11 cellular contexts compared by ENCODE assay signal in genomic region chr2:156405586-156405985, GRCh38. TPM values are rescaled to one million over a fixed set of nuclear protein-coding genes. Genes with fewer than 3 reads are reported as not detected.
DNase-seq lines count a peak whose midpoint lies in the region; ATAC-seq and TF ChIP-seq lines count a peak whose summit lies in the region.
"Had no signal": no experiment of that assay in that cellular context is flagged by ENCODE, and none has a peak within 500 bp of the region (broad histone marks: within the 10 kb centered on the region; RNA-seq: fewer than 3 reads in every experiment).

No MANE protein-coding gene starts in this region.

- TF ChIP-seq RAD21 in HCT116 (IDR thresholded peaks at IDR 0.05; ENCODE audit: low read depth), result no peak

- no peaks in the 10 kb centered on the region for H4K20me1 ChIP-seq in HCT116 (ENCODE audit: insufficient read depth)

- no peak overlapping the region for H3K27ac Mint-ChIP-seq in activated T-helper 2 cell treated with anti-CD3 and anti-CD28 coated beads, Interferon-gamma antibody, Interleukin-2, Interleukin-4, amounts not matched to agents 10 μg/mL and 5 μg/mL and 100 μg/mL, durations not matched to agents 14 hours and 24 hours and 36 hours
- no peak overlapping the region for H3K27ac Mint-ChIP-seq in activated T-helper 1 cell treated with anti-CD3 and anti-CD28 coated beads, Interleukin-12 subunit alpha, Interleukin-12 subunit beta, Interleukin-2, Interleukin-4 antibody, amounts not matched to agents 30 ng/mL and 10 ng/mL and 1 ng/mL, durations not matched to agents 14 hours and 24 hours and 36 hours

- TF ChIP-seq POLR2A in HCT116 (IDR thresholded peaks at IDR 0.05; ENCODE audit: borderline replicate concordance, extremely low read depth, insufficient read depth, insufficient read length), result no peak

- no peaks in the 10 kb centered on the region for H3K9me3 Mint-ChIP-seq in activated T-helper 2 cell treated with anti-CD3 and anti-CD28 coated beads, Interferon-gamma antibody, Interleukin-2, Interleukin-4, amounts not matched to agents 10 μg/mL and 5 μg/mL and 100 μg/mL, durations not matched to agents 14 hours and 24 hours and 36 hours
- H3K9me3 Mint-ChIP-seq in activated T-helper 1 cell treated with anti-CD3 and anti-CD28 coated beads, Interleukin-12 subunit alpha, Interleukin-12 subunit beta, Interleukin-2, Interleukin-4 antibody, amounts not matched to agents 30 ng/mL and 10 ng/mL and 1 ng/mL, durations not matched to agents 14 hours and 24 hours and 36 hours, result no peaks in the 10 kb centered on the region

- BruUV-seq in HCT116 (replicated peaks; lab: Mats Ljungman, UMichigan), result no TSS peak

- H3K9me2 ChIP-seq in HCT116 (ENCODE audit: insufficient read depth), result no peaks in the 10 kb centered on the region

- H3K27me3 Mint-ChIP-seq in activated T-helper 2 cell treated with anti-CD3 and anti-CD28 coated beads, Interferon-gamma antibody, Interleukin-2, Interleukin-4, amounts not matched to agents 10 μg/mL and 5 μg/mL and 100 μg/mL, durations not matched to agents 14 hours and 24 hours and 36 hours (ENCODE audit: low read depth), result peaks cover 14% of the 10 kb centered on the region
- H3K27me3 Mint-ChIP-seq in activated T-helper 1 cell treated with anti-CD3 and anti-CD28 coated beads, Interleukin-12 subunit alpha, Interleukin-12 subunit beta, Interleukin-2, Interleukin-4 antibody, amounts not matched to agents 30 ng/mL and 10 ng/mL and 1 ng/mL, durations not matched to agents 14 hours and 24 hours and 36 hours (ENCODE audit: insufficient read depth), result peaks cover 11% of the 10 kb centered on the region
- H3K27me3 Mint-ChIP-seq: IgD-negative memory B cell had no signal

- H3K4me2 ChIP-seq in HCT116 (ENCODE audit: low read length), result no peak overlapping the region

- H3K4me3 ChIP-seq in HCT116 (replicated peaks in 1 of 2; ENCODE audit: low read depth in 1 of 2, low read length in 2 of 2), result no peak overlapping the region

- H3K36me3 ChIP-seq in HCT116 (ENCODE audit: control insufficient read depth in 1 of 2, insufficient read depth in 2 of 2, low read length in 2 of 2), result no peaks in the 10 kb centered on the region

- TF ChIP-seq CTCF in HCT116 (IDR thresholded peaks at IDR 0.05 in 2 of 3, conservative IDR thresholded peaks at IDR 0.05 in 1 of 3; ENCODE audit: borderline replicate concordance in 1 of 3, insufficient read depth in 1 of 3, low read depth in 2 of 3, low read length in 2 of 3) (no peak), foreskin keratinocyte (conservative IDR thresholded peaks at IDR 0.05) (no peak)

- H3K4me1 Mint-ChIP-seq in activated T-helper 2 cell treated with anti-CD3 and anti-CD28 coated beads, Interferon-gamma antibody, Interleukin-2, Interleukin-4, amounts not matched to agents 10 μg/mL and 5 μg/mL and 100 μg/mL, durations not matched to agents 14 hours and 24 hours and 36 hours (ENCODE audit: low read depth), result peaks cover 10% of the 10 kb centered on the region
- H3K4me1 Mint-ChIP-seq in activated T-helper 1 cell treated with anti-CD3 and anti-CD28 coated beads, Interleukin-12 subunit alpha, Interleukin-12 subunit beta, Interleukin-2, Interleukin-4 antibody, amounts not matched to agents 30 ng/mL and 10 ng/mL and 1 ng/mL, durations not matched to agents 14 hours and 24 hours and 36 hours (ENCODE audit: low read depth), result peaks cover 5% of the 10 kb centered on the region

- DNase-seq in HCT116 (ENCODE audit: low read depth, low spot score) (no peak), SIG-M5 (lab: John Stamatoyannopoulos, UW) (peak; percentile 78), foreskin keratinocyte (peak; percentile 14 to 25), sciatic nerve (ENCODE audit: low spot score) (no peak)
- DNase-seq in activated T-helper 2 cell treated with anti-CD3 and anti-CD28 coated beads, Interferon-gamma antibody, Interleukin-2, Interleukin-4, amounts not matched to agents 10 μg/mL and 5 μg/mL and 100 μg/mL, durations not matched to agents 14 hours and 24 hours and 36 hours (ENCODE audit: low spot score), result no peak
- DNase-seq in activated T-helper 1 cell treated with anti-CD3 and anti-CD28 coated beads, Interleukin-12 subunit alpha, Interleukin-12 subunit beta, Interleukin-2, Interleukin-4 antibody, amounts not matched to agents 30 ng/mL and 10 ng/mL and 1 ng/mL, durations not matched to agents 14 hours and 24 hours and 36 hours (ENCODE audit: low spot score), result no peak
- DNase-seq: cerebellar nuclear complex, occipital lobe had no signal

- intact Hi-C loops in HCT116 (cut with micrococcal nuclease) (no loop called here), sciatic nerve (cut with DNase I) (no loop called here)
- intact Hi-C loops in activated T-helper 2 cell treated with anti-CD3 and anti-CD28 coated beads, Interferon-gamma antibody, Interleukin-2, Interleukin-4, amounts not matched to agents 10 μg/mL and 5 μg/mL and 100 μg/mL, durations not matched to agents 14 hours and 24 hours and 36 hours (cut with micrococcal nuclease), result loop anchor here (10.0 kb wide), 1 partner anchor 1031 kb away; no protein-coding TSS in a partner anchor
- intact Hi-C loops in activated T-helper 1 cell treated with anti-CD3 and anti-CD28 coated beads, Interleukin-12 subunit alpha, Interleukin-12 subunit beta, Interleukin-2, Interleukin-4 antibody, amounts not matched to agents 30 ng/mL and 10 ng/mL and 1 ng/mL, durations not matched to agents 14 hours and 24 hours and 36 hours (cut with micrococcal nuclease), result loop anchor here (10.0 kb wide), 1 partner anchor 1039 kb away; the partner anchor contains the start of gene CYTIP

- POLR2A ChIA-PET in HCT116 (lab: Charles Lee), result no interaction called here

- no peaks in the 10 kb centered on the region for H3K27me3 ChIP-seq in HCT116 (ENCODE audit: insufficient read depth, low read length)
- no peaks in the 10 kb centered on the region for H3K27me3 ChIP-seq in foreskin keratinocyte

- peak overlapping the region; percentile 45 for H2AFZ ChIP-seq in HCT116 (ENCODE audit: low read depth, low read length, poor library complexity, severe bottlenecking)

- CTCF ChIA-PET in HCT116 (lab: Charles Lee), result no interaction called here

- no peaks in the 10 kb centered on the region for H3K9me3 ChIP-seq in HCT116 (ENCODE audit: control insufficient read depth in 1 of 2, insufficient read depth in 1 of 2, low read depth in 1 of 2, low read length in 2 of 2)

- H3K27ac ChIP-seq in HCT116 (ENCODE audit: low read depth, low read length) (no peak overlapping the region), foreskin keratinocyte (no peak overlapping the region)

- peaks cover 0 to 12% of the 10 kb centered on the region in 2 experiments; a peak in 2 of 4 replicates for H3K4me1 ChIP-seq in HCT116 (ENCODE audit: control insufficient read depth in 1 of 2, insufficient read depth in 2 of 2, low read length in 2 of 2)
- H3K4me1 ChIP-seq in foreskin keratinocyte, result no peaks in the 10 kb centered on the region

- H3K4me3 Mint-ChIP-seq in activated T-helper 2 cell treated with anti-CD3 and anti-CD28 coated beads, Interferon-gamma antibody, Interleukin-2, Interleukin-4, amounts not matched to agents 10 μg/mL and 5 μg/mL and 100 μg/mL, durations not matched to agents 14 hours and 24 hours and 36 hours (ENCODE audit: low read depth), result no peak overlapping the region
- H3K4me3 Mint-ChIP-seq in activated T-helper 1 cell treated with anti-CD3 and anti-CD28 coated beads, Interleukin-12 subunit alpha, Interleukin-12 subunit beta, Interleukin-2, Interleukin-4 antibody, amounts not matched to agents 30 ng/mL and 10 ng/mL and 1 ng/mL, durations not matched to agents 14 hours and 24 hours and 36 hours, result no peak overlapping the region

- no peaks in the 10 kb centered on the region for H3K79me2 ChIP-seq in HCT116 (ENCODE audit: insufficient read depth, low read length)

- no peak overlapping the region for H3K9ac ChIP-seq in HCT116 (ENCODE audit: low read length)

- H3K36me3 Mint-ChIP-seq in activated T-helper 2 cell treated with anti-CD3 and anti-CD28 coated beads, Interferon-gamma antibody, Interleukin-2, Interleukin-4, amounts not matched to agents 10 μg/mL and 5 μg/mL and 100 μg/mL, durations not matched to agents 14 hours and 24 hours and 36 hours (ENCODE audit: low read depth), result no peaks in the 10 kb centered on the region
- no peaks in the 10 kb centered on the region for H3K36me3 Mint-ChIP-seq in activated T-helper 1 cell treated with anti-CD3 and anti-CD28 coated beads, Interleukin-12 subunit alpha, Interleukin-12 subunit beta, Interleukin-2, Interleukin-4 antibody, amounts not matched to agents 30 ng/mL and 10 ng/mL and 1 ng/mL, durations not matched to agents 14 hours and 24 hours and 36 hours (ENCODE audit: low read depth)
- H3K36me3 Mint-ChIP-seq: IgD-negative memory B cell had no signal

- ATAC-seq in HCT116 (no peak), foreskin keratinocyte (peak; percentile 5), sciatic nerve (peak; percentile 11), HG02759 (IDR thresholded peaks at IDR 0.05; ENCODE audit: unreplicated experiment) (no peak), GM21717 (IDR thresholded peaks at IDR 0.05; ENCODE audit: unreplicated experiment) (no peak)

- RAD21 ChIA-PET in HCT116 (lab: Charles Lee; ENCODE audit: low non-redundant PET in 1 of 2, low total read pairs in 2 of 2, uncharacterized antibody in 2 of 2, unreplicated experiment in 2 of 2), result interaction anchor here in 1 of 2 experiments (0.6 kb wide), 1 partner anchor 208 kb away, joined by 3 read pairs; no protein-coding TSS in a partner anchor

TF ChIP-seq in HCT116, 20 proteins besides CTCF, POLR2A, EP300 and RAD21 (continues in another document):
- TF ChIP-seq SP1 (IDR thresholded peaks at IDR 0.05; ENCODE audit: low read depth) (no peak), TCF7L2 (IDR thresholded peaks at IDR 0.05; ENCODE audit: borderline replicate concordance, extremely low read depth, insufficient read depth, insufficient read length) (no peak)

RNA-seq across cellular contexts. Expression of gene GPD2, which starts 30.6 kb away (rescaled TPM):
- total RNA-seq in HCT116 (2021; ENCODE audit: unreplicated experiment) (80.7 TPM), foreskin keratinocyte (55.8 and 66.5 TPM in 2 replicates), sciatic nerve (56.4 TPM)
- polyA plus RNA-seq in HCT116 (2012), result 28.0 and 28.2 TPM in 2 replicates
- polyA plus RNA-seq in foreskin keratinocyte, result 7.4 and 11.6 TPM in 2 replicates
- total RNA-seq in activated T-helper 2 cell treated with anti-CD3 and anti-CD28 coated beads, Interferon-gamma antibody, Interleukin-2, Interleukin-4, amounts not matched to agents 10 μg/mL and 5 μg/mL and 100 μg/mL, durations not matched to agents 14 hours and 24 hours and 36 hours, result 23.6 and 23.7 TPM in 2 replicates
- total RNA-seq in activated T-helper 1 cell treated with anti-CD3 and anti-CD28 coated beads, Interleukin-12 subunit alpha, Interleukin-12 subunit beta, Interleukin-2, Interleukin-4 antibody, amounts not matched to agents 30 ng/mL and 10 ng/mL and 1 ng/mL, durations not matched to agents 14 hours and 24 hours and 36 hours, result 15.7 and 18.1 TPM in 2 replicates

Comparison
In these comparisons a context has a peak if more than half of its experiments do, and no peak if none do; other contexts are left out.
1. ATAC-seq: peak in foreskin keratinocyte (single experiment) and sciatic nerve (single experiment); none in HCT116 (single experiment), HG02759 (single experiment) and GM21717 (single experiment).
2. DNase-seq: peak in SIG-M5 (single experiment) and foreskin keratinocyte (2 of 2); none in HCT116 (single experiment), sciatic nerve (single experiment), activated T-helper 2 cell treated with anti-CD3 and anti-CD28 coated beads, Interferon-gamma antibody, Interleukin-2, Interleukin-4, amounts not matched to agents 10 μg/mL and 5 μg/mL and 100 μg/mL, durations not matched to agents 14 hours and 24 hours and 36 hours (single experiment) and activated T-helper 1 cell treated with anti-CD3 and anti-CD28 coated beads, Interleukin-12 subunit alpha, Interleukin-12 subunit beta, Interleukin-2, Interleukin-4 antibody, amounts not matched to agents 30 ng/mL and 10 ng/mL and 1 ng/mL, durations not matched to agents 14 hours and 24 hours and 36 hours (single experiment).
3. intact Hi-C loops: an anchor here in activated T-helper 2 cell treated with anti-CD3 and anti-CD28 coated beads, Interferon-gamma antibody, Interleukin-2, Interleukin-4, amounts not matched to agents 10 μg/mL and 5 μg/mL and 100 μg/mL, durations not matched to agents 14 hours and 24 hours and 36 hours (10.0 kb wide) and activated T-helper 1 cell treated with anti-CD3 and anti-CD28 coated beads, Interleukin-12 subunit alpha, Interleukin-12 subunit beta, Interleukin-2, Interleukin-4 antibody, amounts not matched to agents 30 ng/mL and 10 ng/mL and 1 ng/mL, durations not matched to agents 14 hours and 24 hours and 36 hours (10.0 kb wide); none called in HCT116 and sciatic nerve.